9 cellular contexts compared by ENCODE assay signal in the genomic region with DNA sequence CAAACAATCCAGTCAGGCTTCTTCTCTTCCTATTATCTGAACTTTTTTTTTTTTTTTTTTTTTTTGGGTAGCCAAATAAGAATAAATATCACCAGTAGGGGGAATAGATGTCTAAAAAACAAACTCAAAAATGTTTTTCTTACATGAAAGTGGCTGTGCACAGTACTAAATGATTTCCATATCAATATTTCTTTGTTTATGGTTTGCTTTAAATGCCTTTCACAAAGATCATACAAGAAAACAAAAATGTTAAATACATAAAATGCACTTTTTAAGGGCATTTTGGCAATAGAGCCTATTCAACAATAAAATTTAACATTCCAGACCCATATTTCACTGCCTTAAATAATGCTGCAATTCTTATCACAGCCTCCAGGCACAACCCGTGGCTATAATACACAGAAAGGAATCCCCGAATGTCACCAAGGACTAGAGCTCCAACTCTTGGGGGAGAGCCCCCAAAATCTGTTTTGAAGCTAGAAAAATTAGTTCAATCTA.
DNase-seq lines count a peak whose midpoint lies in the region; ATAC-seq and TF ChIP-seq lines count a peak whose summit lies in the region.
"Had no signal": no experiment of that assay in that cellular context is flagged by ENCODE, and none has a peak within 500 bp of the region (broad histone marks: within the 10 kb centered on the region; RNA-seq: fewer than 3 reads in every experiment).

No MANE protein-coding gene starts in this region.

- no peak overlapping the region for H3K4me3 Mint-ChIP-seq in Calu3 (ENCODE audit: low read depth, unreplicated experiment)

- BruUV-seq in PC-3 (replicated peaks; lab: Mats Ljungman, UMichigan) (no TSS peak), Calu3 (replicated peaks; lab: Mats Ljungman, UMichigan) (no TSS peak)

- H3K27me3 ChIP-seq in cardiac muscle cell (peaks cover 13% of the 10 kb centered on the region), PC-3 (ENCODE audit: low read length) (no peaks in the 10 kb centered on the region)

- no peaks in the 10 kb centered on the region for H3K9me3 Mint-ChIP-seq in Calu3 (ENCODE audit: low read depth, unreplicated experiment)

- H3K9me3 ChIP-seq in cardiac muscle cell (ENCODE audit: low read depth): no peaks in the 10 kb centered on the region
- H3K9me3 ChIP-seq in PC-3 (ENCODE audit: low read length): no peaks in the 10 kb centered on the region

- CTCF ChIA-PET in PC-3 (lab: Charles Lee): interaction anchor here (1.1 kb wide), 1 partner anchor 53 kb away, joined by 3 read pairs; no protein-coding TSS in a partner anchor
- CTCF ChIA-PET in Calu3 (lab: Charles Lee): no interaction called here

- H3K9me2 ChIP-seq in PC-3 (replicated peaks; ENCODE audit: low read length): no peaks in the 10 kb centered on the region

- H3K36me3 Mint-ChIP-seq in Calu3 (ENCODE audit: insufficient read depth, unreplicated experiment): no peaks in the 10 kb centered on the region

- H3K4me3 ChIP-seq in cardiac muscle cell (no peak overlapping the region), PC-3 (ENCODE audit: low read length) (no peak overlapping the region)

- DNase-seq in cardiac muscle cell (ENCODE audit: low read depth in 1 of 2, low spot score in 1 of 2) (peak in 1 of 2 donors; percentile 40), left cardiac atrium (no peak), PC-3 (peak; percentile 25), fibroblast of peridontal ligament (ENCODE audit: extremely low read depth) (peak; percentile 63), cerebellar cortex (ENCODE audit: low spot score) (no peak), Calu3 (no peak), NCI-H1105 (lab: John Stamatoyannopoulos, UW) (no peak)
- DNase-seq in activated CD4-positive, CD25-positive, alpha-beta regulatory T cell (lab: John Stamatoyannopoulos, UW): no peak
- DNase-seq: activated gamma-delta T cell treated with Interleukin-2 at 50 U/mL for 16 hours had no signal

- no peaks in the 10 kb centered on the region for H3F3A ChIP-seq in PC-3 (ENCODE audit: low read length, unreplicated experiment)

- H3K4me1 Mint-ChIP-seq in Calu3 (ENCODE audit: low read depth, unreplicated experiment): no peaks in the 10 kb centered on the region

- TF ChIP-seq CTCF in cardiac muscle cell (IDR thresholded peaks at IDR 0.05; ENCODE audit: low read depth, low read length) (peak; percentile 39), PC-3 (conservative IDR thresholded peaks at IDR 0.05; ENCODE audit: low read depth, low read length) (peak; percentile 49; the same call in 1 of the 2 replicates), Calu3 (IDR thresholded peaks at IDR 0.05; ENCODE audit: unreplicated experiment) (no peak)

- H4K20me1 ChIP-seq in PC-3 (ENCODE audit: low read length): no peaks in the 10 kb centered on the region

- H2AFZ ChIP-seq in PC-3 (ENCODE audit: low read length): no peak overlapping the region

- H3K4me2 ChIP-seq in PC-3 (ENCODE audit: low read length): no peak overlapping the region

- H3K27ac ChIP-seq in cardiac muscle cell (no peak overlapping the region), PC-3 (ENCODE audit: low read length) (no peak overlapping the region)

- intact Hi-C loops in left cardiac atrium (cut with DNase I): no loop called here
- intact Hi-C loops in PC-3 (cut with micrococcal nuclease): loop anchor here (1.0 to 10.0 kb wide), 4 partner anchors 79 to 398 kb away; no protein-coding TSS in a partner anchor
- intact Hi-C loops in Calu3 (cut with micrococcal nuclease; ENCODE audit: unreplicated experiment): no loop called here

- ATAC-seq in left cardiac atrium (no peak), PC-3 (peak; percentile 70)

- H3K36me3 ChIP-seq in cardiac muscle cell (no peaks in the 10 kb centered on the region), PC-3 (ENCODE audit: low read depth, low read length) (no peaks in the 10 kb centered on the region)

- peaks cover 15% of the 10 kb centered on the region for H3K27me3 Mint-ChIP-seq in Calu3 (ENCODE audit: unreplicated experiment)

- H3K9ac ChIP-seq in PC-3 (ENCODE audit: low read length): no peak overlapping the region

- no peaks in the 10 kb centered on the region for H3K79me2 ChIP-seq in PC-3 (ENCODE audit: low read length)

- POLR2A ChIA-PET in PC-3 (lab: Charles Lee; ENCODE audit: unreplicated experiment): no interaction called here

- no peak overlapping the region for H3K27ac Mint-ChIP-seq in Calu3 (ENCODE audit: unreplicated experiment)

- H3K4me1 ChIP-seq in cardiac muscle cell (ENCODE audit: low read depth) (peaks cover 4% of the 10 kb centered on the region), PC-3 (ENCODE audit: insufficient read depth, low read length) (no peaks in the 10 kb centered on the region)

Comparison
In these comparisons a context has a peak if more than half of its experiments do, and no peak if none do; other contexts are left out.
1. DNase-seq: peak in PC-3 (single experiment) and fibroblast of peridontal ligament (single experiment); none in left cardiac atrium (single experiment), activated CD4-positive, CD25-positive, alpha-beta regulatory T cell (0 of 4), cerebellar cortex (single experiment), Calu3 (single experiment) and NCI-H1105 (single experiment).